Comparison of ENCODE assay signal across 12 cellular contexts in the genomic region with DNA sequence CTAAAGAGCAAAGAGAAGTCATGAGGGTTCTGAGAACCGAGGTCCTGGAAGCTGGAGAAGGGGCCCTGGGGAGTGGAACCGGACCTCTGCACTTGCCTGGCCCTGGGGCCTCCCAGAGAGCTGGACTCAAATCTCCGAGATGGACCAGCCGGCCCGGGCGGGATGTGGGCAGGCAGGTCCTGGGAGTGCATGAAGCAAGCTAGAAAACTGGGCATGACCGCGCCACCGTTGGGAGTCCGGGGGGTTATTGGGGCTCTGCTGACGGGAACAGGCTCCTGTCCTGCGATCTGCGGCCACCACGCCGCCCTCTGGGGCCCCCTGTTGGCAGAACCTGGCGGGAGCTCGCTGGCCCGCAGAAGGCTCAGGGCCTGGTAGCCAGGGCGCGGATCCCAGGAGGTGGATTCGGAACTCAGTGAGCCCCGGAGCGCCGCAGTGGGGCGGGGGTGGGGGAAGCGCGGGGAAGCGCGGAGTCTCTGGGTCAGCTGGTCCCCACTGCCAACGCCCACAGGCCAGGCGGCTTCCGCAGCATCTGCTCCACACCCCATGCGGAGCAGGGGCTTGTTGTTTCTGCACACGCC.
DNase-seq lines count a peak whose midpoint lies in the region; ATAC-seq and TF ChIP-seq lines count a peak whose summit lies in the region.
"Had no signal": no experiment of that assay in that cellular context is flagged by ENCODE, and none has a peak within 500 bp of the region (broad histone marks: within the 10 kb centered on the region; RNA-seq: fewer than 3 reads in every experiment).

No MANE protein-coding gene starts in this region.

- H3K27me3 ChIP-seq in DOHH2 (ENCODE audit: control insufficient read depth, low read length) (peaks cover 31% of the 10 kb centered on the region), transverse colon (peaks cover 55% of the 10 kb centered on the region), body of pancreas (peaks cover 0 to 3% of the 10 kb centered on the region in 2 donors)

- H3K4me2 ChIP-seq in DOHH2 (ENCODE audit: low read length) = no peak overlapping the region

- in situ Hi-C loops in transverse colon (cut with MboI; ENCODE audit: low pct_ligation_motif_present in 1 of 4, low pct_unique_long_range_greater_than_20kb in 1 of 4, low sequenced_read_pairs in 3 of 4) = no loop called here

- no peaks in the 10 kb centered on the region for H4K20me1 ChIP-seq in DOHH2 (ENCODE audit: control insufficient read depth, insufficient read depth, low read depth, low read length)

- no peak for TF ChIP-seq EP300 in transverse colon (IDR thresholded peaks at IDR 0.05; ENCODE audit: low read depth)

- H3K36me3 ChIP-seq in DOHH2 (ENCODE audit: control insufficient read depth, low read length) (no peaks in the 10 kb centered on the region), transverse colon (no peaks in the 10 kb centered on the region), body of pancreas (replicated peaks in 1 of 2; ENCODE audit: insufficient read depth in 1 of 2, low read depth in 2 of 2) (no peaks in the 10 kb centered on the region)
- H3K36me3 ChIP-seq: ascending aorta had no signal

- ATAC-seq in body of pancreas = no peak

- H3K9me3 Mint-ChIP-seq in nephron = no peaks in the 10 kb centered on the region

- H3K4me3 ChIP-seq in DOHH2 (ENCODE audit: low read length) (no peak overlapping the region), HFF-Myc (replicated peaks; ENCODE audit: low read depth, low read length) (no peak overlapping the region), epithelial cell of proximal tubule (ENCODE audit: low read depth, low read length) (no peak overlapping the region), transverse colon (no peak overlapping the region), body of pancreas (no peak overlapping the region)

- WGBS in transverse colon (ENCODE audit: low coverage in 1 of 2), 2 donors = 81% methylated on average over 25 of the region's 34 CpGs; no CpG with 5 or more reads in 1 of the 2 donors
- WGBS in body of pancreas, 2 donors = 82 to 85% methylated on average over 24 to 33 of the region's 34 CpGs

- no peaks in the 10 kb centered on the region for H3K4me1 ChIP-seq in DOHH2 (ENCODE audit: control insufficient read depth, low read length)
- H3K4me1 ChIP-seq in transverse colon = peaks cover 0 to 26% (median 22%) of the 10 kb centered on the region in 4 donors
- peaks cover 27% of the 10 kb centered on the region for H3K4me1 ChIP-seq in body of pancreas

- peaks cover 82% of the 10 kb centered on the region for H3K27me3 Mint-ChIP-seq in nephron (ENCODE audit: low read depth)

- TF ChIP-seq POLR2A in transverse colon (IDR thresholded peaks at IDR 0.05) (no peak), body of pancreas (IDR thresholded peaks at IDR 0.05) (no peak)

- H3K4me3 Mint-ChIP-seq in nephron = peak overlapping the region; percentile 22 to 53 (median 29)

- no peaks in the 10 kb centered on the region for H3F3A ChIP-seq in DOHH2 (ENCODE audit: control insufficient read depth, insufficient read depth)

- H3K27ac ChIP-seq in DOHH2 (ENCODE audit: low read depth, low read length) (no peak overlapping the region), transverse colon (no peak overlapping the region), body of pancreas (no peak overlapping the region)
- H3K27ac ChIP-seq: ascending aorta had no signal

- peak overlapping the region in 1 of 3 experiments; percentile 50 for H3K27ac Mint-ChIP-seq in nephron

- H3K9me3 ChIP-seq in DOHH2 (ENCODE audit: control insufficient read depth, insufficient read depth, low read length) = no peaks in the 10 kb centered on the region
- H3K9me3 ChIP-seq in transverse colon = no peaks in the 10 kb centered on the region
- H3K9me3 ChIP-seq in body of pancreas = no peaks in the 10 kb centered on the region
- H3K9me3 ChIP-seq: ascending aorta had no signal

- H3K4me1 Mint-ChIP-seq in nephron = peaks cover 33% of the 10 kb centered on the region

- intact Hi-C loops in transverse colon (cut with DNase I; ENCODE audit: low total_unique reads) = no loop called here
- intact Hi-C loops in body of pancreas (cut with DNase I) = no loop called here

- H3K79me2 ChIP-seq in DOHH2 (ENCODE audit: control insufficient read depth, low read length) = no peaks in the 10 kb centered on the region

- DNase-seq in HFF-Myc (ENCODE audit: extremely low read depth, low read depth) (no peak), epithelial cell of proximal tubule (ENCODE audit: low read depth) (no peak), AG08395 (ENCODE audit: low spot score) (no peak), transverse colon (no peak), NAMALWA (ENCODE audit: low spot score) (no peak), body of pancreas (no peak)
- DNase-seq: activated CD4-positive, alpha-beta T cell treated with anti-CD3 and anti-CD28 coated beads for 4 hours; NCI-H1105; occipital lobe had no signal

- H3K36me3 Mint-ChIP-seq in nephron (ENCODE audit: low read depth) = no peaks in the 10 kb centered on the region

- TF ChIP-seq CTCF in DOHH2 (IDR thresholded peaks at IDR 0.05; ENCODE audit: low read depth, low read length, poor library complexity, severe bottlenecking) (peak; percentile 22), HFF-Myc (IDR thresholded peaks at IDR 0.05; ENCODE audit: low read depth, low read length, missing control alignments) (peak; percentile 18), epithelial cell of proximal tubule (conservative IDR thresholded peaks at IDR 0.05; ENCODE audit: low read depth, low read length) (peak; percentile 22), nephron (IDR thresholded peaks at IDR 0.05; ENCODE audit: unreplicated experiment in 3 of 3) (peak in 1 of 3 experiments; percentile 22), transverse colon (IDR thresholded peaks at IDR 0.05) (peak in 1 of 5 experiments; percentile 6), body of pancreas (IDR thresholded peaks at IDR 0.05) (no peak)

- H3K9me2 ChIP-seq in DOHH2 (replicated peaks; ENCODE audit: control insufficient read depth, low read length) = no peaks in the 10 kb centered on the region

Comparison
In these comparisons a context has a peak if more than half of its experiments do, and no peak if none do; other contexts are left out.
1. CTCF ChIP-seq: peak in DOHH2 (single experiment), HFF-Myc (single experiment) and epithelial cell of proximal tubule (single experiment); none in body of pancreas (0 of 7).